ENCODE assay signal across 8 cellular contexts in the genomic region with DNA sequence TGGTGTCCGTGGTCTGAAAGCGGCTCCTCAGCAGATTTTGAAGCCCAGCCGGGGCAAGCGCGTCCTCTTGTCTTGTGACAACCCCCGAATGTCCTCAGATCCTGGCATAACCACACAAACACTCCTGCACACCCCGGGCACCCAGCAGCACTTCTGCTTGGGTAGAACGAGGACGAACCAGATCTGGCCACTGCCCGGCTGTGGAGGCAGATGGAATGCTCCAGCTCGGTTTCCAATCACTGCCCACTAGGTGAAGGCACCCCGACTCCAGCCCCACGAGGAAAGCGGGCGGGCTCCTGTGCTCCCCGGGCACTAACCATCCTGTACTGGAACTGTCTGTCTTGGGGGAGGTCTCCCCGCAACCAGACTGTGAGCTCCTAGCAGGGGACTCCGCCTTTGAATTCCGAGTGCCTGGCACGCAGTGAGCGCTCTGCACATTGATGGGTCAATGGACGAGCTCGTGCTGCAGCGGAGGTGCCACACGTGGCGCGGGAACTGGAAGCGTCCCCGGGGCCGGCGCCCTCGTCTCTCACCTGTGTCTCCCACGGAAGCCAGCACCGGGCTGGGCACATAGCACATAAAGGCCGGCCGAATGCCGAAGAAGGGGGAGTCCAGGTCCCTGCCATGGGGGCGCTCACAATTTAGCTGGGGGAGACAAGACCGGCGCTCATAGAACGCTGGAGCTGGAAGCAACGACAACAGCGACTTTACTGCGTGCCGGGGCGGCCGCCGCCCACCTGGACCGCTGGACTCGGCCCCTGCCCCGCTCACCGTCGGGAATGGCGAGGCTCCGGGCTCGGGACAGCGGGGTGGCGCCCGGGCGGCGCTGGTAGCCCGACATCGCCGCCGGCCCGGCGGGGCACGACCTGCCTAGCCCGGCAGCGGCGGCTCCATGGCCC. TPM values are rescaled to one million over a fixed set of nuclear protein-coding genes. Genes with fewer than 3 reads are reported as not detected.
A peak's percentile ranks its signal among the peaks of the same experiment; 100 is the strongest.
DNase-seq lines count a peak whose midpoint lies in the region; ATAC-seq and TF ChIP-seq lines count a peak whose summit lies in the region.

No MANE protein-coding gene starts in this region.

- peak; percentile 26 for ATAC-seq in GM21390 (IDR thresholded peaks at IDR 0.05; ENCODE audit: unreplicated experiment)
- peak; percentile 58 for ATAC-seq in IMR-90 (ENCODE audit: low read depth)

- H3K18ac ChIP-seq in IMR-90 (ENCODE audit: low read depth, low read length): no peak overlapping the region
- peak overlapping the region; percentile 34 for H3K18ac ChIP-seq in mesendoderm (ENCODE audit: low read length)

- CTCF ChIA-PET in IMR-90 (lab: Yijun Ruan, JAX): interaction anchor here (0.8 to 1.0 kb wide), 2 partner anchors 46 to 97 kb away, joined by 3 to 5 read pairs; partner anchors contain the start of gene DNLZ

- H3K14ac ChIP-seq in IMR-90 (replicated peaks; ENCODE audit: low read depth, low read length): peak overlapping the region; percentile 20

- H3K4me1 ChIP-seq in DOHH2 (ENCODE audit: control insufficient read depth, low read length): peaks cover 37% of the 10 kb centered on the region
- H3K4me1 ChIP-seq in IMR-90 (ENCODE audit: control insufficient read depth, insufficient read depth, low read length): peaks cover 12% of the 10 kb centered on the region
- peaks cover 38% of the 10 kb centered on the region for H3K4me1 ChIP-seq in effector memory CD4-positive, alpha-beta T cell (ENCODE audit: control insufficient read depth, insufficient read depth, low read length, poor library complexity, severe bottlenecking)
- peaks cover 5% of the 10 kb centered on the region for H3K4me1 ChIP-seq in mesendoderm (ENCODE audit: control insufficient read depth, low read depth, low read length)
- peaks cover 7 to 32% (median 25%) of the 10 kb centered on the region in 5 donors for H3K4me1 ChIP-seq in subcutaneous abdominal adipose tissue (ENCODE audit: control insufficient read depth in 5 of 5, insufficient read depth in 5 of 5, low read length in 5 of 5)

- no peak for TF ChIP-seq RAD21 in IMR-90 (IDR thresholded peaks at IDR 0.05; ENCODE audit: low read length)

- H3K4me2 ChIP-seq in DOHH2 (ENCODE audit: low read length): peak overlapping the region; percentile 100
- H3K4me2 ChIP-seq in IMR-90 (ENCODE audit: low read depth, low read length): peak overlapping the region; percentile 87
- peak overlapping the region; percentile 88 for H3K4me2 ChIP-seq in mesendoderm (ENCODE audit: low read length)

- no peaks in the 10 kb centered on the region for H3F3A ChIP-seq in DOHH2 (ENCODE audit: control insufficient read depth, insufficient read depth)

- in situ Hi-C loops in IMR-90 (cut with MboI; ENCODE audit: low sequenced_read_pairs): no loop called here

- H3K79me2 ChIP-seq in DOHH2 (ENCODE audit: control insufficient read depth, low read length) (peaks cover 73% of the 10 kb centered on the region), mesendoderm (ENCODE audit: control insufficient read depth, insufficient read depth, low read length) (peaks cover 42% of the 10 kb centered on the region)

- H4K91ac ChIP-seq in IMR-90 (ENCODE audit: insufficient read depth, low read depth, low read length): peak overlapping the region; percentile 57

- H2BK120ac ChIP-seq in IMR-90 (ENCODE audit: low read depth, low read length) (no peak overlapping the region), mesendoderm (ENCODE audit: low read depth, low read length) (no peak overlapping the region)

- H2BK5ac ChIP-seq in IMR-90 (ENCODE audit: low read depth, low read length, poor library complexity, severe bottlenecking) (peak overlapping the region; percentile 59), mesendoderm (ENCODE audit: low read length) (peak overlapping the region; percentile 55)

- H3K4me3 ChIP-seq in DOHH2 (ENCODE audit: low read length) (peak overlapping the region; percentile 90), IMR-90 (ENCODE audit: insufficient read depth, low read depth, low read length) (peak overlapping the region; percentile 88), mesendoderm (ENCODE audit: low read length) (peak overlapping the region; percentile 82), subcutaneous abdominal adipose tissue (ENCODE audit: low read depth in 1 of 5, low read length in 5 of 5) (peak overlapping the region; percentile 59 to 96 (median 77))
- H3K4me3 ChIP-seq in effector memory CD4-positive, alpha-beta T cell (ENCODE audit: insufficient read depth, low read depth, low read length, poor library complexity, severe bottlenecking): peak overlapping the region; percentile 61

- dilution Hi-C loops in IMR-90 (cut with HindIII; ENCODE audit: low sequenced_read_pairs, unreplicated experiment): no loop called here

- H3K23ac ChIP-seq in IMR-90 (ENCODE audit: low read depth, low read length): peak overlapping the region; percentile 55; the same call in 1 of the 2 replicates
- H3K23ac ChIP-seq in mesendoderm (ENCODE audit: low read length): peak overlapping the region; percentile 97

- H3K4ac ChIP-seq in IMR-90 (ENCODE audit: low read depth, low read length) (peak overlapping the region; percentile 82), mesendoderm (ENCODE audit: low read depth, low read length) (peak overlapping the region; percentile 66)

- peak overlapping the region; percentile 82 for H2AK5ac ChIP-seq in IMR-90 (ENCODE audit: low read depth, low read length)
- no peak overlapping the region for H2AK5ac ChIP-seq in mesendoderm (ENCODE audit: low read length)

- H4K20me1 ChIP-seq in DOHH2 (ENCODE audit: control insufficient read depth, insufficient read depth, low read depth, low read length) (peaks cover 16% of the 10 kb centered on the region; the same call in 1 of the 2 replicates), IMR-90 (ENCODE audit: insufficient read depth, low read length) (peaks cover 36% of the 10 kb centered on the region)

- peaks cover 81% of the 10 kb centered on the region for H3K36me3 ChIP-seq in DOHH2 (ENCODE audit: control insufficient read depth, low read length)
- peaks cover 43% of the 10 kb centered on the region for H3K36me3 ChIP-seq in IMR-90 (ENCODE audit: control insufficient read depth, insufficient read depth, low read length)
- peaks cover 52% of the 10 kb centered on the region for H3K36me3 ChIP-seq in effector memory CD4-positive, alpha-beta T cell (ENCODE audit: control insufficient read depth, insufficient read depth, low read length)
- H3K36me3 ChIP-seq in mesendoderm (ENCODE audit: control insufficient read depth, insufficient read depth, low read length): peaks cover 10% of the 10 kb centered on the region
- peaks cover 0 to 51% (median 44%) of the 10 kb centered on the region in 5 donors for H3K36me3 ChIP-seq in subcutaneous abdominal adipose tissue (ENCODE audit: control insufficient read depth in 5 of 5, insufficient read depth in 5 of 5, low read length in 5 of 5)

- H3K56ac ChIP-seq in IMR-90 (ENCODE audit: extremely low read depth, insufficient read depth, low read length) (peak overlapping the region; percentile 67), mesendoderm (ENCODE audit: low read length) (peak overlapping the region; percentile 95)

- peaks cover 19 to 61% of the 10 kb centered on the region in 2 experiments for H3K79me1 ChIP-seq in IMR-90 (ENCODE audit: low read depth in 1 of 2, low read length in 2 of 2)
- peaks cover 31% of the 10 kb centered on the region for H3K79me1 ChIP-seq in mesendoderm (ENCODE audit: low read length)

- POLR2A ChIA-PET in IMR-90 (lab: Charles Lee; ENCODE audit: unreplicated experiment): no interaction called here

- no TSS peak for BruUV-seq in IMR-90 (replicated peaks; lab: Mats Ljungman, UMichigan)

- 1% methylated on average over 30 of the region's 71 CpGs; no CpG with 5 or more reads in 1 of the 2 experiments for WGBS in IMR-90 (ENCODE audit: extremely low coverage in 2 of 2, insufficient read length in 1 of 2), 2 experiments
- WGBS in mesendoderm (ENCODE audit: extremely low coverage, insufficient coverage, low lambda C conversion rate): no CpG with 5 or more reads among the region's 71 CpGs

- H2AFZ ChIP-seq in IMR-90 (replicated peaks; ENCODE audit: low read length, poor library complexity): peak overlapping the region; percentile 91

- H2BK20ac ChIP-seq in IMR-90 (ENCODE audit: low read depth, low read length): no peak overlapping the region

- H3K27ac ChIP-seq in DOHH2 (ENCODE audit: low read depth, low read length) (peak overlapping the region; percentile 63), IMR-90 (ENCODE audit: insufficient read depth, low read length) (peak overlapping the region; percentile 74), mesendoderm (ENCODE audit: low read depth, low read length) (peak overlapping the region; percentile 30), subcutaneous abdominal adipose tissue (ENCODE audit: low read depth, low read length) (peak overlapping the region; percentile 57)
- peak overlapping the region; percentile 84 for H3K27ac ChIP-seq in effector memory CD4-positive, alpha-beta T cell (ENCODE audit: insufficient read depth, low read length, poor library complexity, severe bottlenecking)

- H4K8ac ChIP-seq in IMR-90 (ENCODE audit: low read depth in 2 of 2, low read length in 2 of 2): peak overlapping the region in 1 of 2 experiments; percentile 76; a peak in 1 of 4 replicates
- H4K8ac ChIP-seq in mesendoderm (ENCODE audit: low read depth, low read length): no peak overlapping the region

- H2BK15ac ChIP-seq in IMR-90 (ENCODE audit: low read depth, low read length) (no peak overlapping the region), mesendoderm (replicated peaks; ENCODE audit: low read depth) (no peak overlapping the region)

- no peaks in the 10 kb centered on the region for H3K9me3 ChIP-seq in DOHH2 (ENCODE audit: control insufficient read depth, insufficient read depth, low read length)
- H3K9me3 ChIP-seq in IMR-90 (ENCODE audit: control insufficient read depth, insufficient read depth, low read length): no peaks in the 10 kb centered on the region
- H3K9me3 ChIP-seq in effector memory CD4-positive, alpha-beta T cell (ENCODE audit: control insufficient read depth, low read length): no peaks in the 10 kb centered on the region
- H3K9me3 ChIP-seq in subcutaneous abdominal adipose tissue (ENCODE audit: control insufficient read depth in 5 of 5, low read length in 5 of 5): no peaks in the 10 kb centered on the region

- H3K27me3 ChIP-seq in DOHH2 (ENCODE audit: control insufficient read depth, low read length) (no peaks in the 10 kb centered on the region), IMR-90 (ENCODE audit: control insufficient read depth, insufficient read depth, low read length) (no peaks in the 10 kb centered on the region), mesendoderm (ENCODE audit: insufficient read depth, low read length, poor library complexity) (no peaks in the 10 kb centered on the region), subcutaneous abdominal adipose tissue (ENCODE audit: control insufficient read depth in 5 of 5, insufficient read depth in 4 of 5, low read length in 5 of 5) (no peaks in the 10 kb centered on the region)
- H3K27me3 ChIP-seq in effector memory CD4-positive, alpha-beta T cell (replicated peaks; ENCODE audit: control insufficient read depth, insufficient read depth, low read length, poor library complexity, severe bottlenecking): no peaks in the 10 kb centered on the region

- peak overlapping the region; percentile 79 for H3K9ac ChIP-seq in IMR-90 (ENCODE audit: low read depth, low read length)
- peak overlapping the region; percentile 91 for H3K9ac ChIP-seq in mesendoderm (ENCODE audit: low read length)
- H3K9ac ChIP-seq in subcutaneous abdominal adipose tissue (ENCODE audit: low read length in 5 of 5): peak overlapping the region in 4 of 5 donors; percentile 74 to 85 (median 82)

- H4K5ac ChIP-seq in IMR-90 (ENCODE audit: low read depth, low read length) (no peak overlapping the region), mesendoderm (ENCODE audit: low read length) (no peak overlapping the region)

- TF ChIP-seq CTCF in DOHH2 (IDR thresholded peaks at IDR 0.05; ENCODE audit: low read depth, low read length, poor library complexity, severe bottlenecking) (no peak), IMR-90 (conservative IDR thresholded peaks at IDR 0.05; ENCODE audit: low read depth, low read length) (no peak)

- H2AK9ac ChIP-seq in IMR-90 (replicated peaks; ENCODE audit: low read depth, low read length, poor library complexity): peak overlapping the region; percentile 98

- TF ChIP-seq POLR2A in IMR-90 (IDR thresholded peaks at IDR 0.05; ENCODE audit: low read depth, low read length): peak; percentile 60

- H3K9me1 ChIP-seq in IMR-90 (ENCODE audit: insufficient read depth, low read length): peaks cover 8% of the 10 kb centered on the region; the same call in 1 of the 2 replicates

- DNase-seq in IMR-90: peak; percentile 22
- DNase-seq in activated CD4-positive, alpha-beta T cell treated with anti-CD3 and anti-CD28 coated beads for 1 hour: peak; percentile 12
- DNase-seq in effector memory CD4-positive, alpha-beta T cell: peak in 2 of 3 donors; percentile 11 to 12
- peak; percentile 44 for DNase-seq in mesendoderm
- no peak for DNase-seq in NCI-H226

- intact Hi-C loops in IMR-90 (cut with micrococcal nuclease): no loop called here

- H3K9me2 ChIP-seq in DOHH2 (replicated peaks; ENCODE audit: control insufficient read depth, low read length): no peaks in the 10 kb centered on the region

RNA-seq across cellular contexts. Expression of gene ENTR1, which starts 0.6 kb away (rescaled TPM):
- 14.5 and 17.2 TPM in 2 replicates for total RNA-seq in IMR-90 (2012; rRNA removed)
- polyA plus RNA-seq in IMR-90 (2012; rRNA removed): 34.9 and 37.3 TPM in 2 replicates
- 30.9 and 32.0 TPM in 2 replicates for polyA plus RNA-seq in IMR-90 (2012; cell fraction: cytosol; rRNA removed)
- 139 and 181 TPM in 2 replicates for polyA plus RNA-seq in IMR-90 (2012; cell fraction: nucleus; rRNA removed; ENCODE audit: low replicate concordance)
- 83.3 TPM for polyA plus RNA-seq in mesendoderm (2013, experiment 1 of 2)
- 82.0 TPM for polyA plus RNA-seq in mesendoderm (2013, experiment 2 of 2)

RNA-seq across cellular contexts. Expression of gene PMPCA, which starts 0.7 kb away (rescaled TPM):
- 62.6 and 86.7 TPM in 2 replicates for total RNA-seq in IMR-90 (2012; rRNA removed)
- 95.8 and 102 TPM in 2 replicates for polyA plus RNA-seq in IMR-90 (2012; rRNA removed)
- 61.2 and 75.2 TPM in 2 replicates for polyA plus RNA-seq in IMR-90 (2012; cell fraction: cytosol; rRNA removed)
- 216 and 222 TPM in 2 replicates for polyA plus RNA-seq in IMR-90 (2012; cell fraction: nucleus; rRNA removed; ENCODE audit: low replicate concordance)
- polyA plus RNA-seq in mesendoderm (2013, experiment 1 of 2): 41.2 TPM
- 43.3 TPM for polyA plus RNA-seq in mesendoderm (2013, experiment 2 of 2)

RNA-seq across cellular contexts. Expression of gene SNAPC4, which starts 9.8 kb away (rescaled TPM):
- total RNA-seq in IMR-90 (2012; rRNA removed): 2.5 and 3.1 TPM in 2 replicates
- 6.5 and 7.6 TPM in 2 replicates for polyA plus RNA-seq in IMR-90 (2012; rRNA removed)
- polyA plus RNA-seq in IMR-90 (2012; cell fraction: cytosol; rRNA removed): 3.2 and 3.7 TPM in 2 replicates
- 42.0 and 62.6 TPM in 2 replicates for polyA plus RNA-seq in IMR-90 (2012; cell fraction: nucleus; rRNA removed; ENCODE audit: low replicate concordance)
- polyA plus RNA-seq in mesendoderm (2013, experiment 1 of 2): 12.5 TPM
- polyA plus RNA-seq in mesendoderm (2013, experiment 2 of 2): 12.5 TPM

RNA-seq across cellular contexts. Expression of gene INPP5E, which starts 29.8 kb away (rescaled TPM):
- total RNA-seq in IMR-90 (2012; rRNA removed): 1.6 and 1.9 TPM in 2 replicates
- polyA plus RNA-seq in IMR-90 (2012; rRNA removed): 9.4 and 11.0 TPM in 2 replicates
- 6.8 and 9.8 TPM in 2 replicates for polyA plus RNA-seq in IMR-90 (2012; cell fraction: cytosol; rRNA removed)
- 46.1 and 80.7 TPM in 2 replicates for polyA plus RNA-seq in IMR-90 (2012; cell fraction: nucleus; rRNA removed; ENCODE audit: low replicate concordance)
- 7.3 TPM for polyA plus RNA-seq in mesendoderm (2013, experiment 1 of 2)
- polyA plus RNA-seq in mesendoderm (2013, experiment 2 of 2): 7.3 TPM

RNA-seq across cellular contexts. Expression of gene CARD9, which starts 36.3 kb away (rescaled TPM):
- total RNA-seq in IMR-90 (2012; rRNA removed): 0.36 and 1.1 TPM in 2 replicates
- polyA plus RNA-seq in IMR-90 (2012; rRNA removed): 1.5 and 1.9 TPM in 2 replicates
- polyA plus RNA-seq in IMR-90 (2012; cell fraction: cytosol; rRNA removed): 0.47 and 1.0 TPM in 2 replicates
- polyA plus RNA-seq in IMR-90 (2012; cell fraction: nucleus; rRNA removed; ENCODE audit: low replicate concordance): 9.8 and 17.9 TPM in 2 replicates
- polyA plus RNA-seq in mesendoderm (2013, experiment 1 of 2): 0.29 TPM
- polyA plus RNA-seq in mesendoderm (2013, experiment 2 of 2): 0.20 TPM

Comparison
In these comparisons a context has a peak if more than half of its experiments do, and no peak if none do; other contexts are left out.
1. H3K27ac ChIP-seq: peak in every context shown above with its lines; median percentile 84 in effector memory CD4-positive, alpha-beta T cell; 74 in IMR-90; 63 in DOHH2; 57 in subcutaneous abdominal adipose tissue; 30 in mesendoderm.